Comparison of ENCODE assay signal across 13 cellular contexts in the genomic region with DNA sequence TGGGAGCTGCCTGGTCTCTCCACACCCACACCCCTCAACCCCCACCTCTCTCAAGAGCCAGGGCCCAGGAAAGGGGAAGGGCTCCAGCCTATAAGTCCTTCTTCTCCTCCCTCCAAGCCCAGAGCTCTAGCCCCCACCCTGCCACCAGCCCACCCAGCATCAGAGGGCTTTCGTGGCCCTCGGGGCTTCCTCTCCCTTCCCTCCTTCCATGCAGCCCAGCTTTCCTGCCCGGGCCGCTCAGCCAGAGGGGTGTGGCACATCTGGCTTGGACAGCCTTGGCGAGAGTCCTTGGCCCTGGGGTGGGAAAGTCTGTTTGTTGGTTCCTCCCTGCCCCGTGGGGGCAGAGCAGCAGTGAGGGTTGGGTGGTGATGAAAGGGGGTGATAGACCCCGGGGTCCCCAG. TPM values are rescaled to one million over a fixed set of nuclear protein-coding genes. Genes with fewer than 3 reads are reported as not detected.
A peak's percentile ranks its signal among the peaks of the same experiment; 100 is the strongest.
DNase-seq lines count a peak whose midpoint lies in the region; ATAC-seq, FAIRE-seq and TF ChIP-seq lines count a peak whose summit lies in the region.
"Had no signal": no experiment of that assay in that cellular context is flagged by ENCODE, and none has a peak within 500 bp of the region (broad histone marks: within the 10 kb centered on the region; RNA-seq: fewer than 3 reads in every experiment).

No MANE protein-coding gene starts in this region.

- H3K4me2 ChIP-seq in A549 = peak overlapping the region; percentile 56
- H3K4me2 ChIP-seq: PC-9 had no signal

- 27% methylated on average over 3 of the region's 7 CpGs for WGBS in A549 (ENCODE audit: missing lambda C conversion rate)

- H3K9me3 ChIP-seq in A549 = no peaks in the 10 kb centered on the region

- no peak for TF ChIP-seq RAD21 in A549 (conservative IDR thresholded peaks at IDR 0.05 in 1 of 2, IDR thresholded peaks at IDR 0.05 in 1 of 2)

- no peak for DNase-seq in A549 (ENCODE audit: low read depth in 1 of 2, low spot score in 1 of 2)
- peak; percentile 3 for DNase-seq in MV-4-11 (lab: John Stamatoyannopoulos, UW)
- peak; percentile 78 for DNase-seq in fibroblast of mammary gland (ENCODE audit: low read depth)
- DNase-seq in omental fat pad (ENCODE audit: low spot score) = no peak
- no peak for DNase-seq in NAMALWA (ENCODE audit: low spot score)
- no peak for DNase-seq in NCI-H510A treated with DMSO at 0.1 percent for 48 hours (lab: John Stamatoyannopoulos, UW)
- no peak for DNase-seq in NCI-H774 (lab: John Stamatoyannopoulos, UW)
- DNase-seq: activated T-cell treated with anti-CD3 and anti-CD28 coated beads, Interleukin-2, amount 50 U/mL, for 72 hours; AML-193; glutamatergic neuron; NCI-H2029 had no signal

- TF ChIP-seq CTCF in A549 (IDR thresholded peaks at IDR 0.05) (no peak), fibroblast of mammary gland (conservative IDR thresholded peaks at IDR 0.05; ENCODE audit: control insufficient read depth, insufficient read depth, low read depth, low read length) (no peak), omental fat pad (IDR thresholded peaks at IDR 0.05) (no peak)

- no peak for TF ChIP-seq EP300 in A549 (IDR thresholded peaks at IDR 0.05)

- no peak for FAIRE-seq in A549 (lab: Jason Lieb, UNC)

- TF ChIP-seq POLR2A in A549 (IDR thresholded peaks at IDR 0.05; ENCODE audit: low read length) (no peak), GM18505 (IDR thresholded peaks at IDR 0.05; ENCODE audit: borderline replicate concordance, extremely low read depth, insufficient read depth, insufficient read length) (no peak)

- CTCF ChIA-PET in A549 (lab: Yijun Ruan, JAX) = interaction anchor here (0.6 to 14.1 kb wide), 10 partner anchors 8 to 1526 kb away, joined by 3 to 282 read pairs (median 4); no protein-coding TSS in a partner anchor

- peak overlapping the region; percentile 80 to 86 for H3K27ac ChIP-seq in A549
- H3K27ac ChIP-seq: PC-9 had no signal

- peaks cover 58% of the 10 kb centered on the region for H3K4me1 ChIP-seq in A549

- POLR2A ChIA-PET in A549 (lab: Yijun Ruan, JAX) = no interaction called here

- ATAC-seq in A549 (peak in 1 of 2 experiments; percentile 12; a peak in 3 of 6 replicates), omental fat pad (ENCODE audit: low FRiP score) (peak; percentile 30), GM18505 (IDR thresholded peaks at IDR 0.05; ENCODE audit: unreplicated experiment) (no peak)
- ATAC-seq: activated T-cell treated with anti-CD3 and anti-CD28 coated beads, Interleukin-2, amount 50 U/mL, for 72 hours had no signal

- H3K4me3 ChIP-seq in A549 = no peak overlapping the region
- no peak overlapping the region for H3K4me3 ChIP-seq in fibroblast of mammary gland (ENCODE audit: control insufficient read depth, low read depth, low read length)
- H3K4me3 ChIP-seq: PC-9 had no signal

TF ChIP-seq in A549, 52 proteins besides CTCF, POLR2A, EP300 and RAD21:
- TF ChIP-seq RNF2 (IDR thresholded peaks at IDR 0.05; ENCODE audit: borderline replicate concordance, low read depth) (no peak), PHF8 (IDR thresholded peaks at IDR 0.05; ENCODE audit: borderline replicate concordance, low read depth) (no peak), HDAC2 (IDR thresholded peaks at IDR 0.05) (no peak), TP53 (CRISPR knock-in tag; IDR thresholded peaks at IDR 0.05) (no peak), FOSB (CRISPR knock-in tag; IDR thresholded peaks at IDR 0.05) (no peak), ZSCAN20 (CRISPR knock-in tag; IDR thresholded peaks at IDR 0.05) (no peak), FOSL2 (IDR thresholded peaks at IDR 0.05) (no peak), FOSL2 (CRISPR knock-in tag; IDR thresholded peaks at IDR 0.05) (no peak), HOXB13 (CRISPR knock-in tag; IDR thresholded peaks at IDR 0.05; ENCODE audit: low read depth) (no peak)

RNA-seq across cellular contexts. Expression of gene TNS1, which starts 7.1 kb away (rescaled TPM):
- 4.9 and 9.5 TPM in 2 replicates for polyA plus RNA-seq in A549 (2011; rRNA removed)
- 1.6 and 2.9 TPM in 2 replicates for polyA plus RNA-seq in A549 (2012; cell fraction: cytosol; rRNA removed)
- 7.3 and 9.9 TPM in 2 replicates for polyA plus RNA-seq in A549 (2012; cell fraction: nucleus; rRNA removed)
- polyA plus RNA-seq in A549 (2017; fragmentation: RNase III; extraction: RNeasy Plus Mini Kit Qiagen cat#74134 plus additional on column Dnase treatment) = 7.7 to 11.4 TPM (median 10.6 TPM) in 3 replicates
- 27.8 and 32.4 TPM in 2 replicates for polyA minus RNA-seq in A549 (2011; rRNA and poly(A)+ RNA removed)
- total RNA-seq in omental fat pad = 100 to 1,000 TPM; 135 to 453 (median 361) TPM

Comparison
In these comparisons a context has a peak if more than half of its experiments do, and no peak if none do; other contexts are left out.
1. DNase-seq: peak in MV-4-11 (single experiment) and fibroblast of mammary gland (single experiment); none in A549 (0 of 2), omental fat pad (single experiment), NAMALWA (single experiment), NCI-H510A treated with DMSO at 0.1 percent for 48 hours (single experiment) and NCI-H774 (single experiment).